Comparison of ENCODE assay signal across 8 cellular contexts in the genomic region with DNA sequence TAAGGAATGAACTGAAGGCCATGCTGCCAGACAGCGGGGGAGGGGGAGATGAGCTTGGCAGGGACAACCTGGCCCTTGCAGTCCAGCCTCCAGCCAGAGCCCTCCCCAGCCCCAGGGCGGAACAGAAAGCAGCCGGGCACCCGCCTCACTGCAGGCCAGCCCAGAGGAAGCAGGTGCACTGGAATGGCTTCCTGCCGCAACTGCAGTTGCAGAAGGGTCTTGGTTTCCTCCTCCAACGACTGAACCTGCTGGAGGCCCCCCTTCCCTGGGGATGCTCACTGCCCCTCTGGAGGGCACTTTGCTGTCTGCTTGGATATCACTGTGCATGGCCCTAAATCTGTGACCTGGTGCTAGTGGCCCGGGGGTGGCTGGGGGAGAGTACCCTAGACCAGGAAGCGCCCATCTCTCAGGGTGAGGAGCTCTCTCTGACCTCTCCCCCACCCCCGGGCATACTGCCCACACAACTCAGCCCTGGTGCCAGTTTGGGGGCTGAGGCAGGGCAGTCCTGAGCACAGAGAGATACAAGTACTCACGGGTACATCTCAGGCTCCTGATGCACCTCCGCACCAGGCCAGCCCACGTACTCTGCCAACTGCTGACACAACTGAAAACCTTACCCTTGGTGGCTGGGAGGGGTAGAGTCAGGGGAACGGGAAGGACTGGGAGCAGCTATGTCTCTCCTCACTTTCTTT. TPM values are rescaled to one million over a fixed set of nuclear protein-coding genes. Genes with fewer than 3 reads are reported as not detected.
A peak's percentile ranks its signal among the peaks of the same experiment; 100 is the strongest.
DNase-seq lines count a peak whose midpoint lies in the region; ATAC-seq and TF ChIP-seq lines count a peak whose summit lies in the region.

No MANE protein-coding gene starts in this region.

- CTCF ChIA-PET in OCI-LY7 (lab: Charles Lee; ENCODE audit: unreplicated experiment) = interaction anchor here (0.9 to 1.5 kb wide), 2 partner anchors 11 to 15 kb away, joined by 6 to 20 read pairs; no protein-coding TSS in a partner anchor

- DNase-seq in SHP77 (lab: John Stamatoyannopoulos, UW) = peak; percentile 15 to 43
- no peak for DNase-seq in SHP77 treated with DMSO at 0.1 percent for 48 hours (lab: John Stamatoyannopoulos, UW)
- DNase-seq in OCI-LY7 (ENCODE audit: low spot score) = peak; percentile 75
- DNase-seq in effector memory CD4-positive, alpha-beta T cell = no peak
- DNase-seq in nucleus accumbens (lab: John Stamatoyannopoulos, UW) = peak in 45 of 56 donors; percentile 14 to 68 (median 41)
- no peak for DNase-seq in NCI-H2081 treated with DMSO at 0.1 percent for 48 hours (lab: John Stamatoyannopoulos, UW)

- no peak for TF ChIP-seq CTCF in OCI-LY7 (conservative IDR thresholded peaks at IDR 0.05; ENCODE audit: low read length)

- no peaks in the 10 kb centered on the region for H3K9me2 ChIP-seq in OCI-LY7 (ENCODE audit: insufficient read depth, low read length)

- intact Hi-C loops in OCI-LY7 (cut with micrococcal nuclease; ENCODE audit: unreplicated experiment) = no loop called here

- H4K20me1 ChIP-seq in OCI-LY7 (ENCODE audit: insufficient read depth, low read length) = no peaks in the 10 kb centered on the region

- peak overlapping the region; percentile 99 for H3K4me2 ChIP-seq in OCI-LY7 (ENCODE audit: low read length)

- H3K79me2 ChIP-seq in OCI-LY7 (ENCODE audit: insufficient read depth, low read depth, low read length) = peaks cover 35% of the 10 kb centered on the region

- peak overlapping the region; percentile 87 for H3K27ac ChIP-seq in OCI-LY7 (ENCODE audit: low read depth, low read length, poor library complexity, severe bottlenecking)
- H3K27ac ChIP-seq in effector memory CD4-positive, alpha-beta T cell (ENCODE audit: insufficient read depth, low read length, poor library complexity, severe bottlenecking) = peak overlapping the region; percentile 84

- H3K9me3 ChIP-seq in OCI-LY7 (ENCODE audit: low read length) = no peaks in the 10 kb centered on the region
- no peaks in the 10 kb centered on the region for H3K9me3 ChIP-seq in effector memory CD4-positive, alpha-beta T cell (ENCODE audit: control insufficient read depth, low read length)

- H3K27me3 ChIP-seq in effector memory CD4-positive, alpha-beta T cell (replicated peaks; ENCODE audit: control insufficient read depth, insufficient read depth, low read length, poor library complexity, severe bottlenecking) = no peaks in the 10 kb centered on the region

- peaks cover 48% of the 10 kb centered on the region for H3K4me1 ChIP-seq in OCI-LY7 (ENCODE audit: insufficient read depth, low read length, poor library complexity, severe bottlenecking)
- peaks cover 46% of the 10 kb centered on the region for H3K4me1 ChIP-seq in effector memory CD4-positive, alpha-beta T cell (ENCODE audit: control insufficient read depth, insufficient read depth, low read length, poor library complexity, severe bottlenecking)

- H3K36me3 ChIP-seq in OCI-LY7 (ENCODE audit: insufficient read depth, low read length) = peaks cover 23% of the 10 kb centered on the region
- H3K36me3 ChIP-seq in effector memory CD4-positive, alpha-beta T cell (ENCODE audit: control insufficient read depth, insufficient read depth, low read length) = peaks cover 19% of the 10 kb centered on the region

- POLR2A ChIA-PET in OCI-LY7 (lab: Charles Lee) = interaction anchor here (0.5 to 1.8 kb wide), 6 partner anchors 10 to 362 kb away, joined by 3 to 8 read pairs (median 4); a partner anchor contains a TSS

- ATAC-seq in GM18907 (IDR thresholded peaks at IDR 0.05; ENCODE audit: unreplicated experiment) (no peak), HG03439 (IDR thresholded peaks at IDR 0.05; ENCODE audit: unreplicated experiment) (no peak)

- H3K4me3 ChIP-seq in OCI-LY7 (ENCODE audit: low read depth, low read length, poor library complexity, severe bottlenecking) = peak overlapping the region; percentile 78
- H3K4me3 ChIP-seq in effector memory CD4-positive, alpha-beta T cell (ENCODE audit: insufficient read depth, low read depth, low read length, poor library complexity, severe bottlenecking) = peak overlapping the region; percentile 58

- no TSS peak for BruUV-seq in OCI-LY7 (replicated peaks; lab: Mats Ljungman, UMichigan)

- peak overlapping the region; percentile 48; the same call in 1 of the 2 replicates for H2AFZ ChIP-seq in OCI-LY7 (ENCODE audit: low read length)

RNA-seq across cellular contexts. Expression of a gene that starts 41.1 kb away (rescaled TPM):
- 124 and 131 TPM in 2 replicates for total RNA-seq in OCI-LY7 (2014; rRNA removed; shearing (Covaris generic))
- total RNA-seq in OCI-LY7 (2022) = 128 and 143 TPM in 2 replicates

Comparison
In these comparisons a context has a peak if more than half of its experiments do, and no peak if none do; other contexts are left out.
1. DNase-seq: peak in SHP77 (2 of 2), OCI-LY7 (single experiment) and nucleus accumbens (45 of 56); none in SHP77 treated with DMSO at 0.1 percent for 48 hours (single experiment), effector memory CD4-positive, alpha-beta T cell (0 of 3) and NCI-H2081 treated with DMSO at 0.1 percent for 48 hours (single experiment).